ENCODE assay signal across 9 cellular contexts in the genomic region with DNA sequence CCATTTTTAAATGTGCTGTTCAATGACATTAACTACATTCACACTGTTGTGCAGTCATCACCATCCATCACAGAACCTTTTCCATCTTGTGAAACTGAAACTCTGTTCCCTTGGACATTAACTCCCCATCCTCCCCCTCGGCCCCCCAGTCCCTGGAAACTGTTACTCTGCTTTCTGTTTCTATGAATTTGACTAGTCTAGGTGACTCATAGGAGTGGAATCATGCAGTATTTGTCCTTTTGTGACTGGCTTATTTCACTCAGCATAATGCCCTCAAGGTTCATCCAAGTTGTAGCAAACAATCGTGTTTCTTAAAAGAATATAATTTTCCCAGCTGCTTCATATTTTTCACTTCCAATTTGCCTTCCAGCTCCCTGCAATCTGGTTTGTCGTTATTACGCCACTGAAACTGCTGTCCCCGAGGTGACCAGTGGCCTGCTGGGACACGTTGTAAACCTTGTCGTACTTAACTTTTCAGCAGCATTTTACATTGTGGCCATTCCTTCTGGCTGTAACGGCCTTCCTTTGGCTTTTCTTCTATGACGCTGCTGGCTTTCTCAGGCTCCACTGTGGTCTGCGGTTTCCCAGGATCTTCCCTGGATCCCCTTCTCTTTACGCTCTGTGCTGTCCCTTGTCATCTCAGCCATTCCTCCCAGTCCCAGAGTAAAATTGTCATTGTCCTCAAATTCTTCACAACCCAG.
DNase-seq lines count a peak whose midpoint lies in the region; ATAC-seq and TF ChIP-seq lines count a peak whose summit lies in the region.
"Had no signal": no experiment of that assay in that cellular context is flagged by ENCODE, and none has a peak within 500 bp of the region (broad histone marks: within the 10 kb centered on the region; RNA-seq: fewer than 3 reads in every experiment).

No MANE protein-coding gene starts in this region.

- H3K27ac Mint-ChIP-seq in progenitor cell of endocrine pancreas, result no peak overlapping the region

- ATAC-seq in right cardiac atrium (peak; percentile 77 to 79), GM18502 (IDR thresholded peaks at IDR 0.05; ENCODE audit: poor library complexity, unreplicated experiment) (no peak)

- H3K27me3 Mint-ChIP-seq in progenitor cell of endocrine pancreas, result no peaks in the 10 kb centered on the region

- intact Hi-C loops in right cardiac atrium (cut with DNase I), result loop anchor here in 2 of 4 donors (10.0 kb wide), 2 partner anchors 135 to 145 kb away; partner anchors contain the start of gene WDFY2 (in 1 of the 2)

- H3K27me3 ChIP-seq in right cardiac atrium (ENCODE audit: control insufficient read depth, insufficient read depth), result no peaks in the 10 kb centered on the region

- TF ChIP-seq CTCF in progenitor cell of endocrine pancreas (IDR thresholded peaks at IDR 0.05; ENCODE audit: unreplicated experiment), result no peak

- H3K4me1 Mint-ChIP-seq in progenitor cell of endocrine pancreas (ENCODE audit: low read depth), result peaks cover 2% of the 10 kb centered on the region

- no peaks in the 10 kb centered on the region for H3K9me3 ChIP-seq in right cardiac atrium (ENCODE audit: control insufficient read depth, low read length)

- H3K4me3 ChIP-seq in right cardiac atrium (ENCODE audit: low read length), result no peak overlapping the region

- 61% methylated on average over 11 of the region's 11 CpGs for WGBS in right cardiac atrium

- H3K9me3 Mint-ChIP-seq in progenitor cell of endocrine pancreas (ENCODE audit: low read depth), result no peaks in the 10 kb centered on the region

- DNase-seq in HPDE6-E6E7 (ENCODE audit: extremely low spot score) (peak; percentile 3), right cardiac atrium (peak; percentile 60 to 77 (median 63)), NCI-H2081 treated with DMSO at 0.1 percent for 48 hours (lab: John Stamatoyannopoulos, UW) (no peak), nucleus accumbens (lab: John Stamatoyannopoulos, UW) (no peak), progenitor cell of endocrine pancreas (ENCODE audit: low spot score, unreplicated experiment) (no peak)
- peak; percentile 30 for DNase-seq in activated naive CD4-positive, alpha-beta T cell treated with anti-CD3 and anti-CD28 coated beads, Interleukin-2, amount 50 U/mL, for 16 hours
- peak; percentile 40 for DNase-seq in stimulated activated CD4-positive, alpha-beta T cell treated with anti-CD3 and anti-CD28 coated beads, Interleukin-4, amount 100 ng/mL, for 24 hours

- H3K4me3 Mint-ChIP-seq in progenitor cell of endocrine pancreas (ENCODE audit: low read depth), result no peak overlapping the region

- peaks cover 10% of the 10 kb centered on the region for H3K4me1 ChIP-seq in right cardiac atrium (ENCODE audit: control insufficient read depth, insufficient read depth, low read length)

- H3K36me3 Mint-ChIP-seq in progenitor cell of endocrine pancreas (ENCODE audit: insufficient read depth), result peaks cover 9% of the 10 kb centered on the region

- H3K27ac ChIP-seq in right cardiac atrium (ENCODE audit: low read length), result peak overlapping the region; percentile 68
- H3K27ac ChIP-seq: VCaP had no signal

Comparison
In these comparisons a context has a peak if more than half of its experiments do, and no peak if none do; other contexts are left out.
1. DNase-seq: peak in HPDE6-E6E7 (single experiment), activated naive CD4-positive, alpha-beta T cell treated with anti-CD3 and anti-CD28 coated beads, Interleukin-2, amount 50 U/mL, for 16 hours (single experiment), right cardiac atrium (3 of 3) and stimulated activated CD4-positive, alpha-beta T cell treated with anti-CD3 and anti-CD28 coated beads, Interleukin-4, amount 100 ng/mL, for 24 hours (single experiment); none in NCI-H2081 treated with DMSO at 0.1 percent for 48 hours (single experiment), nucleus accumbens (0 of 56) and progenitor cell of endocrine pancreas (single experiment).